ENCODE assay signal across 1 cellular context in the genomic region with DNA sequence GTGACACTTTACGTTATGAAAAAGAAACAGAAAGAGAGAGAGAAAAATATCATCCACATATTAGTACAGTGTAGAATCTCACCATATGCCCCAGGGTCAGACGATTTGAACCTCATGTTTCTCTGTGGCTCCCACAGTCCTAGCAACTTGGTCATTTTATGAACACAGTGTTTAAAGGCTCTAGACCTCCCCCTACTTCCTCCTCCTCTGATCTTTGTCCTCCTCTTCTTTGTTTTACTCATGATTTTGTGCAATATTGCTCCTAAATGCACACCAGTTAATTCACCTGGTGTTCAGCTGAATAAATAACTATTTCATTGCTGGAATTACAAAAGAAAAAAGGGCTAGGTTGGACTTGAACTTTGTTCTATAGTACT.
TF ChIP-seq lines count a peak whose summit lies in the region.

No MANE protein-coding gene starts in this region.

TF ChIP-seq in HepG2, 621 proteins besides CTCF, POLR2A, EP300 and RAD21:
- TF ChIP-seq NCOR1 (IDR thresholded peaks at IDR 0.05; ENCODE audit: borderline replicate concordance, low read length) (0 out of 2 replicates have a peak, but pooled peaks have one; percentile 28), RCOR2 (CRISPR knock-in tag; IDR thresholded peaks at IDR 0.05) (no peak), HNF4A (CRISPR knock-in tag; IDR thresholded peaks at IDR 0.05) (peak; percentile 41; the same call in 1 of the 2 replicates), HNRNPLL (IDR thresholded peaks at IDR 0.05; ENCODE audit: low read depth, low read length, poor library complexity, severe bottlenecking) (no peak), MED8 (CRISPR knock-in tag; IDR thresholded peaks at IDR 0.05; ENCODE audit: insufficient replicate concordance) (no peak), ZFP62 (CRISPR knock-in tag; IDR thresholded peaks at IDR 0.05) (no peak), ELF3 (CRISPR knock-in tag; IDR thresholded peaks at IDR 0.05) (peak; percentile 10; the same call in 1 of the 2 replicates), ZNF563 (CRISPR knock-in tag; IDR thresholded peaks at IDR 0.05) (no peak), ZKSCAN5 (CRISPR knock-in tag; IDR thresholded peaks at IDR 0.05) (no peak), ZNF816 (CRISPR knock-in tag; IDR thresholded peaks at IDR 0.05; ENCODE audit: borderline replicate concordance) (no peak), ZNF652 (CRISPR knock-in tag; IDR thresholded peaks at IDR 0.05; ENCODE audit: borderline replicate concordance, low read depth) (peak; percentile 71), SOX5 (CRISPR knock-in tag; IDR thresholded peaks at IDR 0.05; ENCODE audit: borderline replicate concordance) (0 out of 2 replicates have a peak, but pooled peaks have one; percentile 9), HOXD1 (CRISPR knock-in tag; IDR thresholded peaks at IDR 0.05) (no peak), SIX1 (CRISPR knock-in tag; IDR thresholded peaks at IDR 0.05; ENCODE audit: borderline replicate concordance) (no peak)
- TF ChIP-seq, protein P1, sequence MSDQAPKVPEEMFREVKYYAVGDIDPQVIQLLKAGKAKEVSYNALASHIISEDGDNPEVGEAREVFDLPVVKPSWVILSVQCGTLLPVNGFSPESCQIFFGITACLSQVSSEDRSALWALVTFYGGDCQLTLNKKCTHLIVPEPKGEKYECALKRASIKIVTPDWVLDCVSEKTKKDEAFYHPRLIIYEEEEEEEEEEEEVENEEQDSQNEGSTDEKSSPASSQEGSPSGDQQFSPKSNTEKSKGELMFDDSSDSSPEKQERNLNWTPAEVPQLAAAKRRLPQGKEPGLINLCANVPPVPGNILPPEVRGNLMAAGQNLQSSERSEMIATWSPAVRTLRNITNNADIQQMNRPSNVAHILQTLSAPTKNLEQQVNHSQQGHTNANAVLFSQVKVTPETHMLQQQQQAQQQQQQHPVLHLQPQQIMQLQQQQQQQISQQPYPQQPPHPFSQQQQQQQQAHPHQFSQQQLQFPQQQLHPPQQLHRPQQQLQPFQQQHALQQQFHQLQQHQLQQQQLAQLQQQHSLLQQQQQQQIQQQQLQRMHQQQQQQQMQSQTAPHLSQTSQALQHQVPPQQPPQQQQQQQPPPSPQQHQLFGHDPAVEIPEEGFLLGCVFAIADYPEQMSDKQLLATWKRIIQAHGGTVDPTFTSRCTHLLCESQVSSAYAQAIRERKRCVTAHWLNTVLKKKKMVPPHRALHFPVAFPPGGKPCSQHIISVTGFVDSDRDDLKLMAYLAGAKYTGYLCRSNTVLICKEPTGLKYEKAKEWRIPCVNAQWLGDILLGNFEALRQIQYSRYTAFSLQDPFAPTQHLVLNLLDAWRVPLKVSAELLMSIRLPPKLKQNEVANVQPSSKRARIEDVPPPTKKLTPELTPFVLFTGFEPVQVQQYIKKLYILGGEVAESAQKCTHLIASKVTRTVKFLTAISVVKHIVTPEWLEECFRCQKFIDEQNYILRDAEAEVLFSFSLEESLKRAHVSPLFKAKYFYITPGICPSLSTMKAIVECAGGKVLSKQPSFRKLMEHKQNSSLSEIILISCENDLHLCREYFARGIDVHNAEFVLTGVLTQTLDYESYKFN (CRISPR knock-in tag; conservative IDR thresholded peaks at IDR 0.05), result 0 out of 2 replicates have a peak, but pooled peaks have one; percentile 17
- TF ChIP-seq, protein P2, sequence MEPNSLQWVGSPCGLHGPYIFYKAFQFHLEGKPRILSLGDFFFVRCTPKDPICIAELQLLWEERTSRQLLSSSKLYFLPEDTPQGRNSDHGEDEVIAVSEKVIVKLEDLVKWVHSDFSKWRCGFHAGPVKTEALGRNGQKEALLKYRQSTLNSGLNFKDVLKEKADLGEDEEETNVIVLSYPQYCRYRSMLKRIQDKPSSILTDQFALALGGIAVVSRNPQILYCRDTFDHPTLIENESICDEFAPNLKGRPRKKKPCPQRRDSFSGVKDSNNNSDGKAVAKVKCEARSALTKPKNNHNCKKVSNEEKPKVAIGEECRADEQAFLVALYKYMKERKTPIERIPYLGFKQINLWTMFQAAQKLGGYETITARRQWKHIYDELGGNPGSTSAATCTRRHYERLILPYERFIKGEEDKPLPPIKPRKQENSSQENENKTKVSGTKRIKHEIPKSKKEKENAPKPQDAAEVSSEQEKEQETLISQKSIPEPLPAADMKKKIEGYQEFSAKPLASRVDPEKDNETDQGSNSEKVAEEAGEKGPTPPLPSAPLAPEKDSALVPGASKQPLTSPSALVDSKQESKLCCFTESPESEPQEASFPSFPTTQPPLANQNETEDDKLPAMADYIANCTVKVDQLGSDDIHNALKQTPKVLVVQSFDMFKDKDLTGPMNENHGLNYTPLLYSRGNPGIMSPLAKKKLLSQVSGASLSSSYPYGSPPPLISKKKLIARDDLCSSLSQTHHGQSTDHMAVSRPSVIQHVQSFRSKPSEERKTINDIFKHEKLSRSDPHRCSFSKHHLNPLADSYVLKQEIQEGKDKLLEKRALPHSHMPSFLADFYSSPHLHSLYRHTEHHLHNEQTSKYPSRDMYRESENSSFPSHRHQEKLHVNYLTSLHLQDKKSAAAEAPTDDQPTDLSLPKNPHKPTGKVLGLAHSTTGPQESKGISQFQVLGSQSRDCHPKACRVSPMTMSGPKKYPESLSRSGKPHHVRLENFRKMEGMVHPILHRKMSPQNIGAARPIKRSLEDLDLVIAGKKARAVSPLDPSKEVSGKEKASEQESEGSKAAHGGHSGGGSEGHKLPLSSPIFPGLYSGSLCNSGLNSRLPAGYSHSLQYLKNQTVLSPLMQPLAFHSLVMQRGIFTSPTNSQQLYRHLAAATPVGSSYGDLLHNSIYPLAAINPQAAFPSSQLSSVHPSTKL (CRISPR knock-in tag; IDR thresholded peaks at IDR 0.05), result 0 out of 2 replicates have a peak, but pooled peaks have one; percentile 12
- TF ChIP-seq, protein P3, sequence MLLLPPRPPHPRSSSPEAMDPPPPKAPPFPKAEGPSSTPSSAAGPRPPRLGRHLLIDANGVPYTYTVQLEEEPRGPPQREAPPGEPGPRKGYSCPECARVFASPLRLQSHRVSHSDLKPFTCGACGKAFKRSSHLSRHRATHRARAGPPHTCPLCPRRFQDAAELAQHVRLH (CRISPR knock-in tag; IDR thresholded peaks at IDR 0.05; ENCODE audit: borderline replicate concordance, low read depth), result no peak
- TF ChIP-seq, protein P4, sequence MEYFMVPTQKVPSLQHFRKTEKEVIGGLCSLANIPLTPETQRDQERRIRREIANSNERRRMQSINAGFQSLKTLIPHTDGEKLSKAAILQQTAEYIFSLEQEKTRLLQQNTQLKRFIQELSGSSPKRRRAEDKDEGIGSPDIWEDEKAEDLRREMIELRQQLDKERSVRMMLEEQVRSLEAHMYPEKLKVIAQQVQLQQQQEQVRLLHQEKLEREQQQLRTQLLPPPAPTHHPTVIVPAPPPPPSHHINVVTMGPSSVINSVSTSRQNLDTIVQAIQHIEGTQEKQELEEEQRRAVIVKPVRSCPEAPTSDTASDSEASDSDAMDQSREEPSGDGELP (IDR thresholded peaks at IDR 0.05; ENCODE audit: borderline replicate concordance, low read depth), result peak; percentile 42; the same call in 1 of the 2 replicates
